Comparison of ENCODE assay signal across 14 cellular contexts in the genomic region with DNA sequence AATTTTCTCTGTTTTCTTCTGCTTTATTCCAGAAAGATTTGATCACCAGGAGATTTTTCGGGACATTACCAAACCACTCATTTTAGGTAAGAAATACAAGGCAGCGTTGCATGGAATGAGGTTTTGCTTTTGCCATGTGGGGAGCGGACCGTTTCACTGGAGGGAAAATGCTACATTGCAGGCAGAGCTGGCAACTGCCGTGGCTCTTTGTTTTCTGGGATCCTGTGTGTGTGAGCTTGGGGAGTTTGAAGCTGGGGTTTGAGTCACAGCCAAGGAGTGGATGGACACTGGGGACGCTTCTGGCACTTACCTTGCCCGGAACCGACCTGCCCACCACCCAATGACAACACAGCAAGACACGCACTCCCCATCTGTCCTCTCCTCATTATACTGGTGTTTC.
"Had no signal": no experiment of that assay in that cellular context is flagged by ENCODE, and none has a peak within 500 bp of the region (broad histone marks: within the 10 kb centered on the region; RNA-seq: fewer than 3 reads in every experiment).

No MANE protein-coding gene starts in this region.

- H3K27me3 Mint-ChIP-seq: activated CD4-positive, alpha-beta memory T cell treated with anti-CD3 and anti-CD28 coated beads, Interleukin-2, amount 10 ng/mL, durations not matched to agents 7 days and 5 days; activated CD8-positive, alpha-beta memory T cell treated with anti-CD3 and anti-CD28 coated beads, Interleukin-2, amount 10 ng/mL, durations not matched to agents 7 days and 5 days had no signal

- H3K9me3 Mint-ChIP-seq: activated CD4-positive, alpha-beta memory T cell treated with anti-CD3 and anti-CD28 coated beads, Interleukin-2, amount 10 ng/mL, durations not matched to agents 7 days and 5 days; mesothelial cell of epicardium had no signal

- ATAC-seq: left lobe of liver had no signal

- H3K4me3 Mint-ChIP-seq: activated CD4-positive, alpha-beta memory T cell treated with anti-CD3 and anti-CD28 coated beads, Interleukin-2, amount 10 ng/mL, durations not matched to agents 7 days and 5 days; activated CD8-positive, alpha-beta memory T cell treated with anti-CD3 and anti-CD28 coated beads, Interleukin-2, amount 10 ng/mL, durations not matched to agents 7 days and 5 days; mesothelial cell of epicardium had no signal

- H3K36me3 Mint-ChIP-seq: activated CD8-positive, alpha-beta memory T cell treated with anti-CD3 and anti-CD28 coated beads, Interleukin-2, amount 10 ng/mL, durations not matched to agents 7 days and 5 days had no signal

- H3K27ac ChIP-seq: epithelial cell of prostate, transverse colon, uterus had no signal

- DNase-seq: activated CD4-positive, alpha-beta memory T cell treated with anti-CD3 and anti-CD28 coated beads, Interleukin-2, amount 10 ng/mL, durations not matched to agents 7 days and 5 days; activated CD8-positive, alpha-beta memory T cell treated with anti-CD3 and anti-CD28 coated beads, Interleukin-2, amount 10 ng/mL, durations not matched to agents 7 days and 5 days; foreskin melanocyte; glutamatergic neuron; retina; stimulated activated CD4-positive, alpha-beta T cell treated with anti-CD3 and anti-CD28 coated beads, Interleukin-2, amount 100 ng/mL, for 24 hours; stimulated activated naive CD4-positive, alpha-beta T cell treated with Interleukin-2 at 50 U/mL for 16 hours; SW 1271; T-helper 2 cell; transverse colon; uterus had no signal

- H3K27ac Mint-ChIP-seq: activated CD4-positive, alpha-beta memory T cell treated with anti-CD3 and anti-CD28 coated beads, Interleukin-2, amount 10 ng/mL, durations not matched to agents 7 days and 5 days; mesothelial cell of epicardium had no signal
